ENCODE assay signal across 8 cellular contexts in genomic region chr1:108747128-108747827, GRCh38. TPM values are rescaled to one million over a fixed set of nuclear protein-coding genes. Genes with fewer than 3 reads are reported as not detected.
DNase-seq lines count a peak whose midpoint lies in the region; ATAC-seq and TF ChIP-seq lines count a peak whose summit lies in the region.

No MANE protein-coding gene starts in this region.

- DNase-seq in ACHN (peak; percentile 85), NCI-H345 (lab: John Stamatoyannopoulos, UW) (peak; percentile 62)
- DNase-seq in activated CD4-positive, alpha-beta T cell treated with anti-CD3 and anti-CD28 coated beads for 48 hours = peak; percentile 58
- peak; percentile 11 for DNase-seq in effector CD8-positive, alpha-beta T cell (lab: John Stamatoyannopoulos, UW)
- DNase-seq in stimulated activated CD4-positive, alpha-beta T cell treated with anti-CD3 and anti-CD28 coated beads, Interleukin-4, amount 100 ng/mL, for 4 hours = peak; percentile 5 to 11

- peak overlapping the region; percentile 77 to 89 (median 88) for H3K4me3 ChIP-seq in liver (ENCODE audit: low read depth in 1 of 3, low read length in 3 of 3)

- peak overlapping the region; percentile 93 to 98 for H3K27ac ChIP-seq in liver (ENCODE audit: low read depth in 1 of 2, low read length in 2 of 2)

- under 1% methylated on average over 19 of the region's 19 CpGs for WGBS in liver

- no peaks in the 10 kb centered on the region for H3K9me3 ChIP-seq in liver (ENCODE audit: control insufficient read depth in 4 of 4, low read length in 3 of 4)

- H3K4me1 ChIP-seq in liver (ENCODE audit: control insufficient read depth in 4 of 4, insufficient read depth in 4 of 4, low read length in 3 of 4) = peaks cover 0 to 5% (median 2%) of the 10 kb centered on the region in 4 donors

- ATAC-seq in GM18502 (IDR thresholded peaks at IDR 0.05; ENCODE audit: poor library complexity, unreplicated experiment) (peak; percentile 37), HG03097 (IDR thresholded peaks at IDR 0.05; ENCODE audit: low FRiP score, unreplicated experiment) (peak; percentile 16)

- H3K9ac ChIP-seq in liver (ENCODE audit: low read depth in 1 of 2, low read length in 2 of 2) = peak overlapping the region; percentile 75 to 86

- TF ChIP-seq RAD21 in liver (IDR thresholded peaks at IDR 0.05) = no peak

- H3K36me3 ChIP-seq in liver (ENCODE audit: control insufficient read depth in 4 of 4, insufficient read depth in 3 of 4, low read depth in 1 of 4, low read length in 3 of 4) = peaks cover 0 to 2% (median under 1%) of the 10 kb centered on the region in 4 donors

- no peak for TF ChIP-seq CTCF in liver (IDR thresholded peaks at IDR 0.05; ENCODE audit: low read depth, low read length, missing input control)

- in situ Hi-C loops in ACHN (cut with HindIII; ENCODE audit: low pct_ligation_motif_present, low pct_unique_long_range_greater_than_20kb, low sequenced_read_pairs) = no loop called here

- no peaks in the 10 kb centered on the region for H3K27me3 ChIP-seq in liver (ENCODE audit: control insufficient read depth in 4 of 4, insufficient read depth in 4 of 4, low read length in 3 of 4)

TF ChIP-seq in liver, 16 proteins besides CTCF, POLR2A, EP300 and RAD21:
- TF ChIP-seq YY1 (IDR thresholded peaks at IDR 0.05) (no peak), REST (IDR thresholded peaks at IDR 0.05) (no peak), JUND (IDR thresholded peaks at IDR 0.05) (no peak), FOXA1 (IDR thresholded peaks at IDR 0.05) (no peak), ZBTB33 (IDR thresholded peaks at IDR 0.05) (no peak), NR2F2 (IDR thresholded peaks at IDR 0.05) (no peak), FOXA2 (IDR thresholded peaks at IDR 0.05) (no peak), MAX (IDR thresholded peaks at IDR 0.05) (no peak), SP1 (IDR thresholded peaks at IDR 0.05) (peak; percentile 22), EGR1 (IDR thresholded peaks at IDR 0.05; ENCODE audit: low read depth in 2 of 2) (no peak), RXRA (IDR thresholded peaks at IDR 0.05) (no peak), GABPA (IDR thresholded peaks at IDR 0.05 in 1 of 2, conservative IDR thresholded peaks at IDR 0.05 in 1 of 2) (peak; percentile 68 to 76), HNF4A (conservative IDR thresholded peaks at IDR 0.05) (no peak), ATF3 (IDR thresholded peaks at IDR 0.05) (no peak), TAF1 (conservative IDR thresholded peaks at IDR 0.05) (peak; percentile 43), HNF4G (IDR thresholded peaks at IDR 0.05) (no peak)

RNA-seq across cellular contexts. Expression of gene STXBP3, which starts 0.8 kb away (rescaled TPM):
- total RNA-seq in liver = 10 to 100 TPM; 28.9 to 33.0 TPM
- polyA plus RNA-seq in liver = 10 to 100 TPM; 10.9 to 17.6 TPM

RNA-seq across cellular contexts. Expression of gene FNDC7, which starts 34.6 kb away (rescaled TPM):
- not detected for total RNA-seq in liver
- polyA plus RNA-seq in liver = not detected

RNA-seq across cellular contexts. Expression of gene PRPF38B, which starts 55.2 kb away (rescaled TPM):
- total RNA-seq in liver = 10 to 100 TPM; 11.0 to 17.7 TPM
- 10 to 100 TPM in 1 of 2 donors, 1 to 10 TPM in 1; 9.5 to 20.9 TPM for polyA plus RNA-seq in liver

Comparison
In these comparisons a context has a peak if more than half of its experiments do, and no peak if none do; other contexts are left out.
1. Peak in every context shown above with its lines: DNase-seq, ATAC-seq, H3K4me3 ChIP-seq and H3K27ac ChIP-seq.
2. DNase-seq: peak in every context shown above with its lines; median percentile 85 in ACHN; 62 in NCI-H345; 58 in activated CD4-positive, alpha-beta T cell treated with anti-CD3 and anti-CD28 coated beads for 48 hours; 11 in effector CD8-positive, alpha-beta T cell; 8 in stimulated activated CD4-positive, alpha-beta T cell treated with anti-CD3 and anti-CD28 coated beads, Interleukin-4, amount 100 ng/mL, for 4 hours.